8 cellular contexts compared by ENCODE assay signal in the genomic region with DNA sequence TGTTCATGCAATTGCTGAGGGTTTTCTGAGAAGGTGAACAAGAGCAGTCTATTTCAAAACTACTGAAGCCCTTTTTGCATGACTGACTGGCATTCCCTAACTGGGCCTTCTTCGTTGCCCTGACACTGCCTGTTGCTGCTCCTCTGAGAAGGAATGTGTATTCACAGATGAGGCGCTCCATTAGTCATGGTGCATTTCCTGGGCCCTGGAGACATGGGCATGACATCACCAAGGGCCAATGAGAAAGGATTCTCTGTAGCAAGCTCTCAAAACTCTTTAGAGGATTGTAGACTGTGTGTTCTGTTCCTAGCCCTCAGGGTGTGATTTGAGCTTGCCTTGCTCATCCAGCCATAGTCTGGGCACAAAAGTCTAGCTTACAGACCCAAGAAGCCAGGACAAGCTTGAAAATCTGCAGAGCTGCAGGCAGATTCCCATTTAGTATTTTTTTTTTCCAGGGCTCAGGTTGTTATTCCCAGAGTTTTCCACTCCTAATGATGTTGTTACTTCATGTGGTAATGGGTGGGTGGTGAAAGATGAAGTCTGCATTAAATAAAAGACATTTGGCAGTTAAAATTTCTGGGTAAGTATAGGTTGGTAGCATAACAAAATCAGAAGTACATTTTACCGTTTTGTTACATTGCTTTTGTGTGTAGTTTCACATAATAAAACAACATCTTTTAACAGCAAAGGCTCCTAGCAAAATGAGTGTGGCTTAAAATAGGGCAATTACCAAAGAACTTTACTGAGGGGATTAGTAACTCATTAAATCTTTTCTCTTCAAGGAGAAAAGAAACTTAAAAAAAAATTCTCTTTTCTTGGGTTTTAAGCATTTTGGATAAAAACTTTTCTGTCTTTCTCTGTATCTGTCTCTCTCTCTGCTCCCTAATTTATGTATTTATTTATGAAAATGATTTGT.
A peak's percentile ranks its signal among the peaks of the same experiment; 100 is the strongest.
DNase-seq lines count a peak whose midpoint lies in the region; ATAC-seq and TF ChIP-seq lines count a peak whose summit lies in the region.

No MANE protein-coding gene starts in this region.

- intact Hi-C loops in left cardiac atrium (cut with DNase I), result no loop called here

- peak overlapping the region; percentile 24 for H3K9ac ChIP-seq in adipocyte (ENCODE audit: low read length)

- H3K27me3 ChIP-seq in adipocyte (replicated peaks; ENCODE audit: control insufficient read depth, insufficient read depth, low read length), result no peaks in the 10 kb centered on the region

- peak; percentile 57 to 93 for ATAC-seq in left cardiac atrium
- no peak for ATAC-seq in HG02840 (IDR thresholded peaks at IDR 0.05; ENCODE audit: low FRiP score, unreplicated experiment)
- ATAC-seq in HG03159 (IDR thresholded peaks at IDR 0.05; ENCODE audit: unreplicated experiment), result no peak
- no peak for ATAC-seq in GM18517 (IDR thresholded peaks at IDR 0.05; ENCODE audit: unreplicated experiment)

- no peaks in the 10 kb centered on the region for H3K9me3 ChIP-seq in adipocyte (ENCODE audit: control insufficient read depth, low read length)

- DNase-seq in COLO668 (lab: John Stamatoyannopoulos, UW; ENCODE audit: unreplicated experiment) (peak; percentile 62), HS-27A (ENCODE audit: low read depth) (peak; percentile 91), adipocyte (ENCODE audit: low read depth) (peak; percentile 96), left cardiac atrium (peak; percentile 41), retinal pigment epithelial cell (ENCODE audit: low read depth) (peak; percentile 96)

- H3K4me1 ChIP-seq in adipocyte (ENCODE audit: control insufficient read depth, insufficient read depth, low read length), result peaks cover 59% of the 10 kb centered on the region

- no peaks in the 10 kb centered on the region for H3K36me3 ChIP-seq in adipocyte (ENCODE audit: control insufficient read depth, insufficient read depth, low read length, severe bottlenecking)

- no peak for TF ChIP-seq CTCF in retinal pigment epithelial cell (conservative IDR thresholded peaks at IDR 0.05; ENCODE audit: low read depth, low read length)

- H3K4me3 ChIP-seq in adipocyte (ENCODE audit: low read length) (no peak overlapping the region), retinal pigment epithelial cell (ENCODE audit: low read length) (no peak overlapping the region)

Comparison
In these comparisons a context has a peak if more than half of its experiments do, and no peak if none do; other contexts are left out.
1. DNase-seq: peak in every context shown above with its lines; median percentile 96 in adipocyte; 96 in retinal pigment epithelial cell; 91 in HS-27A; 62 in COLO668; 41 in left cardiac atrium.
2. ATAC-seq: peak in left cardiac atrium (2 of 2); none in HG02840 (single experiment), HG03159 (single experiment) and GM18517 (single experiment).